1 cellular context compared by ENCODE assay signal in genomic region chr6:34468378-34468892, GRCh38.
TF ChIP-seq lines count a peak whose summit lies in the region.

No MANE protein-coding gene starts in this region.

TF ChIP-seq in HEK293, 187 proteins besides CTCF, POLR2A, EP300 and RAD21 (continued from another document):
- TF ChIP-seq ZBTB26 (tag by site-specific recombination; optimal IDR thresholded peaks at IDR 0.05) (no peak), ZNF26 (tag by site-specific recombination; IDR thresholded peaks at IDR 0.05) (no peak), ZNF274 (IDR thresholded peaks at IDR 0.05; ENCODE audit: low read length) (no peak), ZNF274 (tag by site-specific recombination; IDR thresholded peaks at IDR 0.05; ENCODE audit: borderline replicate concordance) (no peak), ZSCAN4 (tag by site-specific recombination; IDR thresholded peaks at IDR 0.05) (no peak), ZNF24 (tag by site-specific recombination; IDR thresholded peaks at IDR 0.05) (no peak), GLIS2 (tag by site-specific recombination; IDR thresholded peaks at IDR 0.05) (0 out of 2 replicates have a peak, but pooled peaks have one; percentile 17), SETDB1 (IDR thresholded peaks at IDR 0.05; ENCODE audit: insufficient read length, low read length) (no peak), ZNF221 (tag by site-specific recombination; IDR thresholded peaks at IDR 0.05; ENCODE audit: borderline replicate concordance) (no peak)
TF ChIP-seq in HEK293: peak in this region for 3.
